In the genomic region with DNA sequence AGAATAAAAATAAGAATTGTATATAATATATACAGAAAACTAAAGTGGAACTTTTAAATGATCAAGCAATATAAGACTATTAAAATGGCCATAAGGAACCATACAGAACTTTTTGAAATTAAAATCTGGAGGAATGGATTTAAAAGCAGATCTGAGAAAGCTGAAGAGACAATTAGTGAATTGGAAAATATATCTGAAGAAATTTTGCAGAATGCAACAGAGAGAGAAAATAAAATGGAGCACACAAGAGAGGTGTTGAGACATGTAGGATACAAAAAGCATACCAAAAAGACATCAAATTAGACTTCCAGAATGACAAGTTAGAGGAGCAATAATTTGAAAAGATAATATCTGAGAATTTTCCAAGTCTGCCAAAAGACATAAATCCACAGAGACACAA, we compare ENCODE assay signal across 28 cellular contexts.
"Had no signal": no experiment of that assay in that cellular context is flagged by ENCODE, and none has a peak within 500 bp of the region (broad histone marks: within the 10 kb centered on the region; RNA-seq: fewer than 3 reads in every experiment).

No MANE protein-coding gene starts in this region.

- H3K27me3 ChIP-seq: neutrophil, right lobe of liver, sigmoid colon, spleen, suprapubic skin, testis, tibial artery, upper lobe of left lung, vagina had no signal

- H3K27ac ChIP-seq: neutrophil, parathyroid adenoma, psoas muscle, right lobe of liver, sigmoid colon, spleen, suprapubic skin, testis, tibial artery, upper lobe of left lung, vagina had no signal

- H3K9ac ChIP-seq: parathyroid adenoma had no signal

- H3K4me1 ChIP-seq: psoas muscle, right lobe of liver, sigmoid colon, spleen, suprapubic skin, testis, tibial artery, upper lobe of left lung, vagina had no signal

- H2AFZ ChIP-seq: parathyroid adenoma had no signal

- H3K9me3 ChIP-seq: neutrophil, right lobe of liver, testis had no signal

- DNase-seq: naive thymus-derived CD8-positive, alpha-beta T cell; nephron progenitor cell; nucleus accumbens; posterior cingulate gyrus; psoas muscle; right cardiac atrium; right lobe of liver; sigmoid colon; spleen; stimulated activated CD4-positive, alpha-beta T cell treated with anti-CD3 and anti-CD28 coated beads, Interleukin-12 subunit alpha, Interleukin-12 subunit beta, amount 100 ng/mL, for 4 hours; stimulated activated CD4-positive, alpha-beta T cell treated with anti-CD3 and anti-CD28 coated beads, Interleukin-1b, Interleukin-23, amount 100 ng/mL, for 48 hours; stimulated activated CD4-positive, alpha-beta T cell treated with anti-CD3 and anti-CD28 coated beads, Interleukin-4, amount 100 ng/mL, for 1 hour; stimulated activated CD4-positive, alpha-beta T cell treated with anti-CD3 and anti-CD28 coated beads, Interleukin-4, amount 100 ng/mL, for 4 hours; stimulated activated CD8-positive, alpha-beta memory T cell treated with anti-CD3 and anti-CD28 coated beads, Interleukin-4, amount 100 ng/mL, for 48 hours; stimulated activated naive CD4-positive, alpha-beta T cell; stimulated activated naive CD8-positive, alpha-beta T cell treated with anti-CD3 and anti-CD28 coated beads, Interleukin-15, amount 100 ng/mL, for 72 hours; stimulated activated naive CD8-positive, alpha-beta T cell treated with anti-CD3 and anti-CD28 coated beads, Interleukin-15, Interleukin-2, amounts not matched to agents 100 U/mL and 50 U/mL, for 24 hours; substantia nigra; testis; tibial artery; trophoblast cell; upper lobe of left lung had no signal

- H3K4me3 ChIP-seq: psoas muscle, right lobe of liver, sigmoid colon, smooth muscle cell, spleen, suprapubic skin, testis, tibial artery, upper lobe of left lung, vagina had no signal

- H3K4me2 ChIP-seq: smooth muscle cell had no signal

- H3K79me2 ChIP-seq: parathyroid adenoma had no signal

- H3K36me3 ChIP-seq: neutrophil, right lobe of liver, sigmoid colon, suprapubic skin, tibial artery, upper lobe of left lung, vagina had no signal

- FAIRE-seq: urothelium cell line had no signal
